Comparison of ENCODE assay signal across 8 cellular contexts in genomic region chr17:28598389-28598788, GRCh38. TPM values are rescaled to one million over a fixed set of nuclear protein-coding genes. Genes with fewer than 3 reads are reported as not detected.
DNase-seq lines count a peak whose midpoint lies in the region; ATAC-seq and TF ChIP-seq lines count a peak whose summit lies in the region.

No MANE protein-coding gene starts in this region.

- DNase-seq in ascending aorta (ENCODE audit: low spot score in 2 of 2) (no peak), OCI-M2 (lab: John Stamatoyannopoulos, UW; ENCODE audit: unreplicated experiment) (no peak), NCI-H1436 (lab: John Stamatoyannopoulos, UW) (no peak)

- ATAC-seq in HG02642 (IDR thresholded peaks at IDR 0.05; ENCODE audit: poor library complexity, unreplicated experiment), result peak; percentile 7
- no peak for ATAC-seq in GM18858 (IDR thresholded peaks at IDR 0.05; ENCODE audit: unreplicated experiment)
- no peak for ATAC-seq in HG03342 (IDR thresholded peaks at IDR 0.05; ENCODE audit: unreplicated experiment)

- TF ChIP-seq CTCF in ascending aorta (IDR thresholded peaks at IDR 0.05), result no peak

- H3K4me3 ChIP-seq in BLaER1 treated with 17β-estradiol and CSF1 and Interleukin-3, amounts not matched to agents 10 nM and 100 nM, result peak overlapping the region; percentile 67 to 89 (median 77)
- H3K4me3 ChIP-seq in ascending aorta, result peak overlapping the region; percentile 85 to 86
- peak overlapping the region; percentile 74 for H3K4me3 ChIP-seq in mesodermal cell (ENCODE audit: extremely low read depth, insufficient read depth, low read length, poor library complexity, severe bottlenecking)

- no peaks in the 10 kb centered on the region for H3K9me3 ChIP-seq in BLaER1 treated with 17β-estradiol and CSF1 and Interleukin-3, amounts not matched to agents 10 nM and 100 nM (replicated peaks in 1 of 11)
- H3K9me3 ChIP-seq in ascending aorta (no peaks in the 10 kb centered on the region), mesodermal cell (ENCODE audit: control insufficient read depth, low read length) (no peaks in the 10 kb centered on the region)

- intact Hi-C loops in ascending aorta (cut with DNase I), result loop anchor here (1.0 kb wide), 1 partner anchor 21 kb away; no protein-coding TSS in a partner anchor

- peaks cover 1 to 60% (median 35%) of the 10 kb centered on the region in 11 experiments; a peak in 20 of 22 replicates for H3K36me3 ChIP-seq in BLaER1 treated with 17β-estradiol and CSF1 and Interleukin-3, amounts not matched to agents 10 nM and 100 nM
- H3K36me3 ChIP-seq in ascending aorta (no peaks in the 10 kb centered on the region), mesodermal cell (ENCODE audit: control insufficient read depth, insufficient read depth, low read length) (peaks cover 31% of the 10 kb centered on the region)

- peak overlapping the region; percentile 88 to 99 (median 95) for H3K4me2 ChIP-seq in BLaER1 treated with 17β-estradiol and CSF1 and Interleukin-3, amounts not matched to agents 10 nM and 100 nM

- H3K4me1 ChIP-seq in BLaER1 treated with 17β-estradiol and CSF1 and Interleukin-3, amounts not matched to agents 10 nM and 100 nM, result peaks cover 25 to 40% (median 31%) of the 10 kb centered on the region in 10 experiments
- H3K4me1 ChIP-seq in ascending aorta, result peaks cover 4 to 6% of the 10 kb centered on the region in 2 donors
- peaks cover 9% of the 10 kb centered on the region for H3K4me1 ChIP-seq in mesodermal cell (ENCODE audit: control insufficient read depth, insufficient read depth, low read length, poor library complexity, severe bottlenecking)

- no peaks in the 10 kb centered on the region for H3K27me3 ChIP-seq in BLaER1 treated with 17β-estradiol and CSF1 and Interleukin-3, amounts not matched to agents 10 nM and 100 nM
- no peaks in the 10 kb centered on the region for H3K27me3 ChIP-seq in ascending aorta

- H3K9ac ChIP-seq in BLaER1 treated with 17β-estradiol and CSF1 and Interleukin-3, amounts not matched to agents 10 nM and 100 nM, result peak overlapping the region; percentile 86 to 93 (median 91)

- WGBS in mesodermal cell (ENCODE audit: insufficient coverage in 2 of 2), 2 experiments, result 0 to 10% methylated on average over 8 to 14 of the region's 17 CpGs

- H4K20me1 ChIP-seq in BLaER1 treated with 17β-estradiol and CSF1 and Interleukin-3, amounts not matched to agents 10 nM and 100 nM, result peaks cover 0 to 7% (median 1%) of the 10 kb centered on the region in 11 experiments; a peak in 8 of 22 replicates

- H3K27ac ChIP-seq in BLaER1 treated with 17β-estradiol and CSF1 and Interleukin-3, amounts not matched to agents 10 nM and 100 nM, result peak overlapping the region in 10 of 11 experiments; percentile 81 to 96 (median 89); a peak in 19 of 22 replicates
- peak overlapping the region; percentile 99 to 100 for H3K27ac ChIP-seq in ascending aorta
- H3K27ac ChIP-seq in mesodermal cell (ENCODE audit: low read depth, low read length, severe bottlenecking), result peak overlapping the region; percentile 89

RNA-seq across cellular contexts. Expression of gene SPAG5, which starts 0.4 kb away (rescaled TPM):
- total RNA-seq in ascending aorta, result 1.6 TPM
- 59.6 TPM for polyA plus RNA-seq in mesodermal cell (2013, experiment 1 of 2)
- polyA plus RNA-seq in mesodermal cell (2013, experiment 2 of 2), result 72.8 TPM

RNA-seq across cellular contexts. Expression of gene RSKR, which starts 15.6 kb away (rescaled TPM):
- 0.32 TPM for total RNA-seq in ascending aorta
- 16.3 TPM for polyA plus RNA-seq in mesodermal cell (2013, experiment 1 of 2)
- polyA plus RNA-seq in mesodermal cell (2013, experiment 2 of 2), result 10.1 TPM

RNA-seq across cellular contexts. Expression of gene ALDOC, which starts 21.7 kb away (rescaled TPM):
- total RNA-seq in ascending aorta, result 24.8 TPM
- polyA plus RNA-seq in mesodermal cell (2013, experiment 1 of 2), result 36.3 TPM
- 30.7 TPM for polyA plus RNA-seq in mesodermal cell (2013, experiment 2 of 2)

RNA-seq across cellular contexts. Expression of gene PIGS, which starts 27.1 kb away (rescaled TPM):
- 44.6 TPM for total RNA-seq in ascending aorta
- polyA plus RNA-seq in mesodermal cell (2013, experiment 1 of 2), result 62.7 TPM
- polyA plus RNA-seq in mesodermal cell (2013, experiment 2 of 2), result 65.7 TPM

RNA-seq across cellular contexts. Expression of gene UNC119, which starts 46.0 kb away (rescaled TPM):
- 33.8 TPM for total RNA-seq in ascending aorta
- polyA plus RNA-seq in mesodermal cell (2013, experiment 1 of 2), result 46.5 TPM
- 40.5 TPM for polyA plus RNA-seq in mesodermal cell (2013, experiment 2 of 2)
